In genomic region chrX:72306851-72307645, GRCh38 we compare ENCODE assay signal across 8 cellular contexts. TPM values are rescaled to one million over a fixed set of nuclear protein-coding genes. Genes with fewer than 3 reads are reported as not detected.
A peak's percentile ranks its signal among the peaks of the same experiment; 100 is the strongest.
DNase-seq lines count a peak whose midpoint lies in the region; ATAC-seq lines count a peak whose summit lies in the region.

No MANE protein-coding gene starts in this region.

- DNase-seq in CD4-positive, alpha-beta memory T cell, result peak in 4 of 5 donors; percentile 18 to 37 (median 36)
- peak; percentile 73 for DNase-seq in HT1080 (ENCODE audit: low read depth)
- peak; percentile 57 for DNase-seq in NOMO-1 treated with dmso at 0.1 percent for 144 hours (lab: John Stamatoyannopoulos, UW; ENCODE audit: unreplicated experiment)
- DNase-seq in activated naive CD8-positive, alpha-beta T cell treated with anti-CD3 and anti-CD28 coated beads, Interleukin-2, amount 10 ng/mL, durations not matched to agents 7 days and 5 days, result peak; percentile 37
- DNase-seq in head of caudate nucleus, result peak; percentile 25 to 79 (median 51)
- DNase-seq in NCI-H1048 (lab: John Stamatoyannopoulos, UW), result no peak

- peaks cover 0 to 1% (median 0%) of the 10 kb centered on the region in 8 donors for H3K9me3 Mint-ChIP-seq in CD4-positive, alpha-beta memory T cell
- no peaks in the 10 kb centered on the region for H3K9me3 Mint-ChIP-seq in activated naive CD8-positive, alpha-beta T cell treated with anti-CD3 and anti-CD28 coated beads, Interleukin-2, amount 10 ng/mL, durations not matched to agents 7 days and 5 days

- H3K27me3 Mint-ChIP-seq in CD4-positive, alpha-beta memory T cell, result peaks cover 35 to 48% of the 10 kb centered on the region in 2 donors
- peaks cover 62% of the 10 kb centered on the region for H3K27me3 Mint-ChIP-seq in activated naive CD8-positive, alpha-beta T cell treated with anti-CD3 and anti-CD28 coated beads, Interleukin-2, amount 10 ng/mL, durations not matched to agents 7 days and 5 days

- no peaks in the 10 kb centered on the region for H3K36me3 ChIP-seq in CD4-positive, alpha-beta memory T cell (ENCODE audit: insufficient read depth, low read length)
- H3K36me3 ChIP-seq in neuron (ENCODE audit: insufficient read depth, low read length), result no peaks in the 10 kb centered on the region

- peak overlapping the region; percentile 40 for H2AFZ ChIP-seq in neuron (ENCODE audit: low read depth, low read length)

- H3K27ac ChIP-seq in CD4-positive, alpha-beta memory T cell (ENCODE audit: low read depth, low read length), result no peak overlapping the region

- peak overlapping the region; percentile 86 to 94 (median 90) for H3K4me3 Mint-ChIP-seq in CD4-positive, alpha-beta memory T cell
- peak overlapping the region; percentile 80 for H3K4me3 Mint-ChIP-seq in activated naive CD8-positive, alpha-beta T cell treated with anti-CD3 and anti-CD28 coated beads, Interleukin-2, amount 10 ng/mL, durations not matched to agents 7 days and 5 days

- H3K4me1 Mint-ChIP-seq in CD4-positive, alpha-beta memory T cell, result peaks cover 16 to 41% (median 24%) of the 10 kb centered on the region in 4 donors
- peaks cover 10% of the 10 kb centered on the region for H3K4me1 Mint-ChIP-seq in activated naive CD8-positive, alpha-beta T cell treated with anti-CD3 and anti-CD28 coated beads, Interleukin-2, amount 10 ng/mL, durations not matched to agents 7 days and 5 days

- H3K27ac Mint-ChIP-seq in CD4-positive, alpha-beta memory T cell, result peak overlapping the region in 5 of 7 donors; percentile 27 to 80 (median 62)
- H3K27ac Mint-ChIP-seq in activated naive CD8-positive, alpha-beta T cell treated with anti-CD3 and anti-CD28 coated beads, Interleukin-2, amount 10 ng/mL, durations not matched to agents 7 days and 5 days, result no peak overlapping the region

- H3K4me1 ChIP-seq in CD4-positive, alpha-beta memory T cell (ENCODE audit: insufficient read depth, low read length), result peaks cover 24% of the 10 kb centered on the region
- H3K4me1 ChIP-seq in neuron (ENCODE audit: insufficient read depth, low read length), result peaks cover 7% of the 10 kb centered on the region

- peak overlapping the region; percentile 6 to 40 for H3K4me3 ChIP-seq in CD4-positive, alpha-beta memory T cell (ENCODE audit: low read length in 2 of 2)
- H3K4me3 ChIP-seq in neuron (ENCODE audit: low read length), result peak overlapping the region; percentile 69

- peak; percentile 64 for ATAC-seq in GM19351 (IDR thresholded peaks at IDR 0.05; ENCODE audit: unreplicated experiment)
- ATAC-seq in activated naive CD8-positive, alpha-beta T cell treated with anti-CD3 and anti-CD28 coated beads, Interleukin-2, amount 10 ng/mL, durations not matched to agents 7 days and 5 days (ENCODE audit: low read depth), result no peak

- peaks cover 5% of the 10 kb centered on the region for H3K27me3 ChIP-seq in CD4-positive, alpha-beta memory T cell (ENCODE audit: insufficient read depth, low read length)
- H3K27me3 ChIP-seq in neuron (ENCODE audit: insufficient read depth, low read length), result peaks cover 40% of the 10 kb centered on the region

- peaks cover 3 to 4% of the 10 kb centered on the region in 2 donors for H3K36me3 Mint-ChIP-seq in CD4-positive, alpha-beta memory T cell
- H3K36me3 Mint-ChIP-seq in activated naive CD8-positive, alpha-beta T cell treated with anti-CD3 and anti-CD28 coated beads, Interleukin-2, amount 10 ng/mL, durations not matched to agents 7 days and 5 days, result no peaks in the 10 kb centered on the region

- H3K9me3 ChIP-seq in CD4-positive, alpha-beta memory T cell (ENCODE audit: control insufficient read depth in 1 of 2, low read length in 2 of 2), result no peaks in the 10 kb centered on the region
- no peaks in the 10 kb centered on the region for H3K9me3 ChIP-seq in neuron (ENCODE audit: low read length)

- POLR2A ChIA-PET in CD4-positive, alpha-beta memory T cell (lab: Charles Lee; ENCODE audit: partially characterized antibody), result interaction anchor here (1.8 kb wide), 1 partner anchor 30 kb away, joined by 8 read pairs; the partner anchor contains the start of gene RPS4X
- POLR2A ChIA-PET in activated naive CD8-positive, alpha-beta T cell treated with anti-CD3 and anti-CD28 coated beads, Interleukin-2, amount 10 ng/mL, durations not matched to agents 7 days and 5 days (lab: Charles Lee), result no interaction called here

- CTCF ChIA-PET in CD4-positive, alpha-beta memory T cell (lab: Charles Lee; ENCODE audit: partially characterized antibody), result no interaction called here

- intact Hi-C loops in CD4-positive, alpha-beta memory T cell (cut with micrococcal nuclease), result loop anchor here (2.0 kb wide), 1 partner anchor 30 kb away; the partner anchor contains the start of gene RPS4X
- intact Hi-C loops in head of caudate nucleus (cut with DNase I), result no loop called here

RNA-seq across cellular contexts. Expression of gene CITED1, which starts 1.3 kb away (rescaled TPM):
- total RNA-seq in CD4-positive, alpha-beta memory T cell, result not detected
- under 1 TPM in 1 of 2 donors, not detected in 1; 0.58 TPM for polyA plus RNA-seq in CD4-positive, alpha-beta memory T cell
- total RNA-seq in HT1080 (2014; rRNA removed; shearing (Covaris generic)), result 3.2 TPM in 1 of 2 replicates, not detected in the other
- polyA plus RNA-seq in HT1080 (2015; cell fraction: cytosol; rRNA removed), result 0.20 TPM in 1 of 2 replicates, not detected in the other
- 0.45 and 0.61 TPM in 2 replicates for polyA plus RNA-seq in HT1080 (2015; cell fraction: nucleus; rRNA removed)
- total RNA-seq in activated naive CD8-positive, alpha-beta T cell treated with anti-CD3 and anti-CD28 coated beads, Interleukin-2, amount 10 ng/mL, durations not matched to agents 7 days and 5 days, result under 1 TPM in 1 of 2 experiments, not detected in 1; 0.40 TPM

RNA-seq across cellular contexts. Expression of gene RPS4X, which starts 30.0 kb away (rescaled TPM):
- 1,000 to 10,000 TPM; 1,467 to 1,523 TPM for total RNA-seq in CD4-positive, alpha-beta memory T cell
- polyA plus RNA-seq in CD4-positive, alpha-beta memory T cell, result 100 to 1,000 TPM; 969 to 974 TPM
- total RNA-seq in HT1080 (2014; rRNA removed; shearing (Covaris generic)), result 1,087 and 1,109 TPM in 2 replicates
- polyA plus RNA-seq in HT1080 (2015; cell fraction: cytosol; rRNA removed), result 1,501 and 1,905 TPM in 2 replicates
- 627 and 820 TPM in 2 replicates for polyA plus RNA-seq in HT1080 (2015; cell fraction: nucleus; rRNA removed)
- total RNA-seq in activated naive CD8-positive, alpha-beta T cell treated with anti-CD3 and anti-CD28 coated beads, Interleukin-2, amount 10 ng/mL, durations not matched to agents 7 days and 5 days, result 100 to 1,000 TPM; 895 to 956 TPM
